ENCODE assay signal across 29 cellular contexts in genomic region chr15:31843426-31844055, GRCh38. TPM values are rescaled to one million over a fixed set of nuclear protein-coding genes. Genes with fewer than 3 reads are reported as not detected.
A peak's percentile ranks its signal among the peaks of the same experiment; 100 is the strongest.
DNase-seq lines count a peak whose midpoint lies in the region; ATAC-seq and TF ChIP-seq lines count a peak whose summit lies in the region.
"Had no signal": no experiment of that assay in that cellular context is flagged by ENCODE, and none has a peak within 500 bp of the region (broad histone marks: within the 10 kb centered on the region; RNA-seq: fewer than 3 reads in every experiment).

No MANE protein-coding gene starts in this region.

- H3K4me1 ChIP-seq in SK-N-SH (ENCODE audit: control insufficient read depth in 1 of 2, insufficient read depth in 2 of 2, low read depth in 1 of 2, low read length in 1 of 2) (peaks cover 0 to 10% of the 10 kb centered on the region in 2 experiments; a peak in 1 of 4 replicates), esophagus muscularis mucosa (peaks cover 6 to 17% (median 12%) of the 10 kb centered on the region in 4 donors)
- H3K4me1 ChIP-seq: breast epithelium, Caco-2, colonic mucosa, esophagus squamous epithelium, gastrocnemius medialis, lower lobe of right lung, SJSA1 had no signal

- H3K27me3 Mint-ChIP-seq in neural crest cell (ENCODE audit: low read depth) (no peaks in the 10 kb centered on the region), natural killer cell (ENCODE audit: low read depth in 2 of 2) (peaks cover 16 to 23% of the 10 kb centered on the region in 2 donors)

- H3K4me2 ChIP-seq in SK-N-SH: no peak overlapping the region
- H3K4me2 ChIP-seq: BLaER1, GM23338, smooth muscle cell had no signal

- peak; percentile 37 for DNase-seq in SK-N-SH
- peak; percentile 82 for DNase-seq in esophagus muscularis mucosa (ENCODE audit: extremely low spot score)
- DNase-seq in neural crest cell (ENCODE audit: low read depth, low spot score): no peak
- DNase-seq in natural killer cell: no peak
- DNase-seq in GOT3 (lab: John Stamatoyannopoulos, UW): no peak
- DNase-seq in activated effector memory CD4-positive, alpha-beta T cell treated with anti-CD3 and anti-CD28 coated beads, Interleukin-2, amount 50 U/mL, for 16 hours: no peak
- DNase-seq in SK-N-DZ (ENCODE audit: low spot score): no peak
- DNase-seq: ACHN; activated CD8-positive, alpha-beta T cell treated with anti-CD3 and anti-CD28 coated beads, Interleukin-2, amount 10 ng/mL, durations not matched to agents 7 days and 5 days; activated gamma-delta T cell treated with Interleukin-2 at 50 U/mL for 16 hours; Caco-2; colonic mucosa; esophagus squamous epithelium; gastrocnemius medialis; Karpas-422; kidney; lower lobe of right lung; NCI-H1092; NCI-H1930; NCI-H226 had no signal

- no peaks in the 10 kb centered on the region for H3K9me3 Mint-ChIP-seq in neural crest cell
- H3K9me3 Mint-ChIP-seq in natural killer cell: no peaks in the 10 kb centered on the region
- H3K9me3 Mint-ChIP-seq: GM23338; T-helper 1 cell treated with Interleukin-12 subunit alpha and Interleukin-12 subunit beta and Interleukin-4 antibody, amounts not matched to agents 30 μg/mL and 1 μg/mL, for 36 hours had no signal

- peak overlapping the region in 1 of 2 experiments; percentile 62; a peak in 1 of 4 replicates for H3K27ac ChIP-seq in SK-N-SH (ENCODE audit: low read depth in 2 of 2, low read length in 1 of 2)
- no peak overlapping the region for H3K27ac ChIP-seq in esophagus muscularis mucosa (replicated peaks in 1 of 4)
- H3K27ac ChIP-seq: BLaER1, breast epithelium, colonic mucosa, esophagus squamous epithelium, gastrocnemius medialis, lower lobe of right lung, neutrophil, SJSA1 had no signal

- H4K20me1 ChIP-seq in SK-N-SH (ENCODE audit: insufficient read depth): no peaks in the 10 kb centered on the region
- H4K20me1 ChIP-seq: BLaER1 had no signal

- H3K9me2 ChIP-seq in SK-N-SH: no peaks in the 10 kb centered on the region

- H3K4me3 ChIP-seq in SK-N-SH (ENCODE audit: low read depth in 2 of 2, low read length in 1 of 2): no peak overlapping the region
- H3K4me3 ChIP-seq in esophagus muscularis mucosa: no peak overlapping the region
- H3K4me3 ChIP-seq: BLaER1, breast epithelium, colonic mucosa, esophagus squamous epithelium, gastrocnemius medialis, GM12878, GM23338, lower lobe of right lung, SJSA1, smooth muscle cell had no signal

- peak overlapping the region; percentile 19 for H3K27ac Mint-ChIP-seq in neural crest cell (ENCODE audit: unreplicated experiment)
- H3K27ac Mint-ChIP-seq in natural killer cell: no peak overlapping the region
- H3K27ac Mint-ChIP-seq: activated CD8-positive, alpha-beta T cell treated with anti-CD3 and anti-CD28 coated beads, Interleukin-2, amount 10 ng/mL, durations not matched to agents 7 days and 5 days; GM23338; T-helper 1 cell treated with Interleukin-12 subunit alpha and Interleukin-12 subunit beta and Interleukin-4 antibody, amounts not matched to agents 30 μg/mL and 1 μg/mL, for 36 hours had no signal

- H3K27me3 ChIP-seq in SK-N-SH (ENCODE audit: insufficient read depth) (no peaks in the 10 kb centered on the region), esophagus muscularis mucosa (no peaks in the 10 kb centered on the region)
- H3K27me3 ChIP-seq: BLaER1, breast epithelium, colonic mucosa, esophagus squamous epithelium, gastrocnemius medialis, neutrophil, SJSA1 had no signal

- TF ChIP-seq EP300 in SK-N-SH (IDR thresholded peaks at IDR 0.05; ENCODE audit: borderline replicate concordance in 1 of 2, low read depth in 1 of 2, low read length in 1 of 2) (no peak), esophagus muscularis mucosa (IDR thresholded peaks at IDR 0.05) (no peak)

- ATAC-seq in SK-N-SH treated with all-trans-retinoic acid at 6 μM for 48 hours (no peak), natural killer cell (no peak)
- ATAC-seq: activated CD8-positive, alpha-beta T cell treated with anti-CD3 and anti-CD28 coated beads, Interleukin-2, amount 10 ng/mL, durations not matched to agents 7 days and 5 days; GM12878; GM23338; lower lobe of right lung had no signal

- no peak overlapping the region for H2AFZ ChIP-seq in SK-N-SH (ENCODE audit: low read depth)
- H2AFZ ChIP-seq: GM23338 had no signal

- no peak for TF ChIP-seq RAD21 in SK-N-SH (IDR thresholded peaks at IDR 0.05; ENCODE audit: low read length)

- intact Hi-C loops in esophagus muscularis mucosa (cut with DNase I): no loop called here
- intact Hi-C loops in natural killer cell (cut with micrococcal nuclease): loop anchor here (2.0 kb wide), 1 partner anchor 21 kb away; no protein-coding TSS in a partner anchor

- no peak for TF ChIP-seq CTCF in SK-N-SH (IDR thresholded peaks at IDR 0.05)
- TF ChIP-seq CTCF in esophagus muscularis mucosa (IDR thresholded peaks at IDR 0.05): no peak
- no peak for TF ChIP-seq CTCF in neural crest cell (conservative IDR thresholded peaks at IDR 0.05)
- no peak for TF ChIP-seq CTCF in natural killer cell (IDR thresholded peaks at IDR 0.05)

- CTCF ChIA-PET in SK-N-SH (lab: Yijun Ruan, JAX): no interaction called here

- no peak overlapping the region for H3K9ac ChIP-seq in SK-N-SH
- H3K9ac ChIP-seq: BLaER1 had no signal

- POLR2A ChIA-PET in SK-N-SH (lab: Yijun Ruan, JAX): no interaction called here

- no peaks in the 10 kb centered on the region for H3K79me2 ChIP-seq in SK-N-SH (ENCODE audit: insufficient read depth)

- H3K4me1 Mint-ChIP-seq in neural crest cell: no peaks in the 10 kb centered on the region
- no peaks in the 10 kb centered on the region for H3K4me1 Mint-ChIP-seq in natural killer cell
- H3K4me1 Mint-ChIP-seq: GM23338 had no signal

- H3K4me3 Mint-ChIP-seq in neural crest cell (no peak overlapping the region), natural killer cell (no peak overlapping the region)
- H3K4me3 Mint-ChIP-seq: activated CD8-positive, alpha-beta T cell treated with anti-CD3 and anti-CD28 coated beads, Interleukin-2, amount 10 ng/mL, durations not matched to agents 7 days and 5 days; GM23338; T-helper 1 cell treated with Interleukin-12 subunit alpha and Interleukin-12 subunit beta and Interleukin-4 antibody, amounts not matched to agents 30 μg/mL and 1 μg/mL, for 36 hours had no signal

- H3K36me3 ChIP-seq in SK-N-SH (replicated peaks in 1 of 2; ENCODE audit: control insufficient read depth in 1 of 2, insufficient read depth in 2 of 2, low read length in 1 of 2) (no peaks in the 10 kb centered on the region), esophagus muscularis mucosa (no peaks in the 10 kb centered on the region)
- H3K36me3 ChIP-seq: BLaER1, breast epithelium, colonic mucosa, esophagus squamous epithelium, gastrocnemius medialis, lower lobe of right lung, neutrophil, SJSA1 had no signal

- TF ChIP-seq POLR2A in esophagus muscularis mucosa (IDR thresholded peaks at IDR 0.05; ENCODE audit: low read depth): no peak

- no peaks in the 10 kb centered on the region for H3K9me3 ChIP-seq in SK-N-SH
- H3K9me3 ChIP-seq in esophagus muscularis mucosa: no peaks in the 10 kb centered on the region
- H3K9me3 ChIP-seq: breast epithelium, Caco-2, colonic mucosa, esophagus squamous epithelium, gastrocnemius medialis, lower lobe of right lung, neutrophil, SJSA1 had no signal

- WGBS in SK-N-SH (ENCODE audit: low lambda C conversion rate): 50% methylated on average over 4 of the region's 5 CpGs
- WGBS in esophagus muscularis mucosa: 69% methylated on average over 5 of the region's 5 CpGs

- no peaks in the 10 kb centered on the region for H3F3A ChIP-seq in SK-N-SH (replicated peaks; ENCODE audit: insufficient read depth)

- H3K36me3 Mint-ChIP-seq in neural crest cell (ENCODE audit: low read depth): peaks cover 3% of the 10 kb centered on the region
- H3K36me3 Mint-ChIP-seq in natural killer cell: no peaks in the 10 kb centered on the region

TF ChIP-seq in SK-N-SH, 30 proteins besides CTCF, POLR2A, EP300 and RAD21:
- no peak for TF ChIP-seq CHD2 (IDR thresholded peaks at IDR 0.05; ENCODE audit: low read length, partially characterized antibody)
- no peak for TF ChIP-seq SIN3A (IDR thresholded peaks at IDR 0.05; ENCODE audit: borderline replicate concordance, low read depth, low read length)
- no peak for TF ChIP-seq RFX5 (IDR thresholded peaks at IDR 0.05; ENCODE audit: low read length)
- TF ChIP-seq PBX3 (IDR thresholded peaks at IDR 0.05): no peak
TF ChIP-seq in SK-N-SH: peak in this region for 0.

TF ChIP-seq in SK-N-SH treated with all-trans-retinoic acid at 6 μM for 48 hours, 23 proteins besides CTCF, POLR2A, EP300 and RAD21 (continues in another document):
- TF ChIP-seq BACH2 (CRISPR knock-in tag; IDR thresholded peaks at IDR 0.05; ENCODE audit: borderline replicate concordance): no peak
- no peak for TF ChIP-seq ISL1 (CRISPR knock-in tag; IDR thresholded peaks at IDR 0.05)
- TF ChIP-seq ZNF8 (CRISPR knock-in tag; IDR thresholded peaks at IDR 0.05): no peak
- TF ChIP-seq POU6F1 (CRISPR knock-in tag; IDR thresholded peaks at IDR 0.05; ENCODE audit: borderline replicate concordance, low read depth): no peak
- no peak for TF ChIP-seq PPARA (CRISPR knock-in tag; IDR thresholded peaks at IDR 0.05; ENCODE audit: borderline replicate concordance)
- TF ChIP-seq SNAI2 (CRISPR knock-in tag; IDR thresholded peaks at IDR 0.05): no peak
- no peak for TF ChIP-seq ESRRG (CRISPR knock-in tag; IDR thresholded peaks at IDR 0.05)
- TF ChIP-seq ARNTL (CRISPR knock-in tag; IDR thresholded peaks at IDR 0.05; ENCODE audit: borderline replicate concordance, low read depth): no peak

RNA-seq across cellular contexts. Expression of gene OTUD7A, which starts 26.9 kb away (rescaled TPM):
- polyA plus RNA-seq in SK-N-SH (2012; rRNA removed): 0.03 and 0.21 TPM in 2 replicates
- 0.13 and 0.31 TPM in 2 replicates for polyA plus RNA-seq in SK-N-SH (2012; cell fraction: cytosol; rRNA removed)
- polyA plus RNA-seq in SK-N-SH (2012; cell fraction: nucleus; rRNA removed): 0.13 and 0.17 TPM in 2 replicates
- total RNA-seq in esophagus muscularis mucosa (1 to 10 TPM; 3.4 to 6.3 (median 5.4) TPM), neural crest cell (3.0 and 3.7 TPM in 2 replicates), natural killer cell (under 1 TPM; 0.45 to 0.78 (median 0.75) TPM)
- polyA plus RNA-seq in SK-N-DZ (2014; cell fraction: cytosol; rRNA removed): 0.89 and 2.9 TPM in 2 replicates
- polyA plus RNA-seq in SK-N-DZ (2014; cell fraction: nucleus; rRNA removed): 2.1 and 4.3 TPM in 2 replicates
- total RNA-seq: SJSA1 had no signal
- polyA plus RNA-seq: smooth muscle cell had no signal

Comparison
In these comparisons a context has a peak if more than half of its experiments do, and no peak if none do; other contexts are left out.
1. DNase-seq: peak in SK-N-SH (single experiment) and esophagus muscularis mucosa (single experiment); none in neural crest cell (single experiment), natural killer cell (single experiment), GOT3 (single experiment), activated effector memory CD4-positive, alpha-beta T cell treated with anti-CD3 and anti-CD28 coated beads, Interleukin-2, amount 50 U/mL, for 16 hours (single experiment) and SK-N-DZ (single experiment).